Comparison of ENCODE assay signal across 9 cellular contexts in genomic region chr1:180231506-180232420, GRCh38. TPM values are rescaled to one million over a fixed set of nuclear protein-coding genes. Genes with fewer than 3 reads are reported as not detected.
DNase-seq lines count a peak whose midpoint lies in the region; ATAC-seq, FAIRE-seq and TF ChIP-seq lines count a peak whose summit lies in the region.
"Had no signal": no experiment of that assay in that cellular context is flagged by ENCODE, and none has a peak within 500 bp of the region (broad histone marks: within the 10 kb centered on the region; RNA-seq: fewer than 3 reads in every experiment).

No MANE protein-coding gene starts in this region.

- H3K27ac ChIP-seq in heart right ventricle (no peak overlapping the region), keratinocyte (ENCODE audit: control insufficient read depth, insufficient read depth, low read length) (no peak overlapping the region), testis (no peak overlapping the region)

- H3K36me3 Mint-ChIP-seq in activated naive CD8-positive, alpha-beta T cell treated with anti-CD3 and anti-CD28 coated beads, Interleukin-2, amount 50 U/mL, for 24 hours (ENCODE audit: low read depth): no peaks in the 10 kb centered on the region

- dilution Hi-C loops in keratinocyte (cut with MboI; ENCODE audit: extremely low pct_ligation_motif_present, low sequenced_read_pairs): no loop called here

- H3K36me3 ChIP-seq in heart right ventricle (no peaks in the 10 kb centered on the region), keratinocyte (ENCODE audit: control insufficient read depth in 2 of 2, extremely low read depth in 1 of 2, insufficient read depth in 2 of 2, low read length in 2 of 2) (no peaks in the 10 kb centered on the region), testis (ENCODE audit: low read depth, missing control alignments) (no peaks in the 10 kb centered on the region)

- H3K9me1 ChIP-seq in keratinocyte (ENCODE audit: control insufficient read depth, extremely low read depth, insufficient read depth, low read length): no peaks in the 10 kb centered on the region

- no peaks in the 10 kb centered on the region for H3K9me3 Mint-ChIP-seq in activated naive CD8-positive, alpha-beta T cell treated with anti-CD3 and anti-CD28 coated beads, Interleukin-2, amount 50 U/mL, for 24 hours

- H4K20me1 ChIP-seq in keratinocyte (ENCODE audit: control insufficient read depth, extremely low read depth, insufficient read depth, low read length): no peaks in the 10 kb centered on the region

- H3K4me3 Mint-ChIP-seq in activated naive CD8-positive, alpha-beta T cell treated with anti-CD3 and anti-CD28 coated beads, Interleukin-2, amount 50 U/mL, for 24 hours: peak overlapping the region; percentile 64

- no peak overlapping the region for H3K27ac Mint-ChIP-seq in activated naive CD8-positive, alpha-beta T cell treated with anti-CD3 and anti-CD28 coated beads, Interleukin-2, amount 50 U/mL, for 24 hours

- peaks cover 67 to 100% (median 100%) of the 10 kb centered on the region in 7 donors for H3K27me3 ChIP-seq in heart right ventricle
- peaks cover 90% of the 10 kb centered on the region for H3K27me3 ChIP-seq in keratinocyte (ENCODE audit: control insufficient read depth, extremely low read depth, insufficient read depth, low read length)
- H3K27me3 ChIP-seq in testis: no peaks in the 10 kb centered on the region

- TF ChIP-seq CTCF in heart right ventricle (IDR thresholded peaks at IDR 0.05): no peak
- TF ChIP-seq CTCF in keratinocyte (optimal IDR thresholded peaks at IDR 0.05 in 1 of 3, IDR thresholded peaks at IDR 0.05 in 1 of 3, conservative IDR thresholded peaks at IDR 0.05 in 1 of 3; ENCODE audit: extremely low read depth in 1 of 3, insufficient read depth in 2 of 3, low read length in 3 of 3): peak in 1 of 3 experiments; percentile 33
- no peak for TF ChIP-seq CTCF in testis (IDR thresholded peaks at IDR 0.05)

- intact Hi-C loops in heart right ventricle (cut with DNase I): no loop called here
- intact Hi-C loops in Right ventricle myocardium inferior (cut with DNase I): no loop called here
- intact Hi-C loops in testis (cut with DNase I; ENCODE audit: low total_unique reads): no loop called here

- H3K4me3 ChIP-seq in heart right ventricle (peak overlapping the region; percentile 44 to 61 (median 58)), keratinocyte (ENCODE audit: control insufficient read depth in 2 of 3, extremely low read depth in 1 of 3, insufficient read depth in 2 of 3, low read depth in 1 of 3, low read length in 3 of 3) (peak overlapping the region; percentile 1 to 70 (median 70)), testis (peak overlapping the region; percentile 51 to 68)
- H3K4me3 ChIP-seq: lung had no signal

- no peak for FAIRE-seq in keratinocyte (lab: Jason Lieb, UNC)

- H3K79me2 ChIP-seq in keratinocyte (ENCODE audit: control insufficient read depth, insufficient read depth, low read length): no peaks in the 10 kb centered on the region

- DNase-seq in heart right ventricle (no peak), Right ventricle myocardium inferior (ENCODE audit: missing footprints) (no peak), NCI-H2196 treated with DMSO at 0.1 percent for 48 hours (lab: John Stamatoyannopoulos, UW; ENCODE audit: unreplicated experiment) (peak; percentile 18), keratinocyte (ENCODE audit: low read depth, low spot score) (no peak), testis (peak; percentile 55), AML-193 (lab: John Stamatoyannopoulos, UW) (no peak), middle frontal gyrus (ENCODE audit: extremely low spot score, low spot score) (no peak)
- DNase-seq in activated naive CD8-positive, alpha-beta T cell treated with anti-CD3 and anti-CD28 coated beads, Interleukin-2, amount 50 U/mL, for 24 hours: peak; percentile 15

- H3K4me1 ChIP-seq in heart right ventricle (peaks cover 16 to 73% (median 58%) of the 10 kb centered on the region in 9 donors), keratinocyte (ENCODE audit: control insufficient read depth, extremely low read depth, insufficient read depth, low read length) (peaks cover 19% of the 10 kb centered on the region), testis (peaks cover 19% of the 10 kb centered on the region)

- no peak overlapping the region for H2AFZ ChIP-seq in keratinocyte (ENCODE audit: control insufficient read depth, low read length)

- no peak overlapping the region for H3K9ac ChIP-seq in keratinocyte (ENCODE audit: control insufficient read depth, extremely low read depth, insufficient read depth, low read length)

- no peak for TF ChIP-seq POLR2A in testis (IDR thresholded peaks at IDR 0.05)

- peak overlapping the region; percentile 94 for H3K4me2 ChIP-seq in keratinocyte (ENCODE audit: control insufficient read depth, extremely low read depth, insufficient read depth, low read depth, low read length)

- H3K4me1 Mint-ChIP-seq in activated naive CD8-positive, alpha-beta T cell treated with anti-CD3 and anti-CD28 coated beads, Interleukin-2, amount 50 U/mL, for 24 hours: peaks cover 35% of the 10 kb centered on the region

- WGBS in heart right ventricle, 2 donors: 2% methylated on average over 53 to 54 of the region's 54 CpGs
- WGBS in testis, 2 donors: 2 to 3% methylated on average over 11 to 54 of the region's 54 CpGs

- peak in 2 of 8 donors; percentile 14 to 25 for ATAC-seq in heart right ventricle
- ATAC-seq in Right ventricle myocardium inferior: no peak
- ATAC-seq in activated naive CD8-positive, alpha-beta T cell treated with anti-CD3 and anti-CD28 coated beads, Interleukin-2, amount 50 U/mL, for 24 hours: no peak

- H3K27me3 Mint-ChIP-seq in activated naive CD8-positive, alpha-beta T cell treated with anti-CD3 and anti-CD28 coated beads, Interleukin-2, amount 50 U/mL, for 24 hours: peaks cover 82% of the 10 kb centered on the region

- H3K9me3 ChIP-seq in heart right ventricle: no peaks in the 10 kb centered on the region
- no peaks in the 10 kb centered on the region for H3K9me3 ChIP-seq in keratinocyte (ENCODE audit: control insufficient read depth, low read depth, low read length)
- no peaks in the 10 kb centered on the region for H3K9me3 ChIP-seq in testis

RNA-seq across cellular contexts. Expression of gene LHX4, which starts 1.7 kb away (rescaled TPM):
- not detected for total RNA-seq in heart right ventricle
- under 1 TPM in 1 of 2 donors, not detected in 1; under 0.01 TPM for polyA plus RNA-seq in heart right ventricle
- total RNA-seq in Right ventricle myocardium inferior: not detected
- polyA plus RNA-seq in keratinocyte: not detected in 3 replicates
- not detected for polyA plus RNA-seq in keratinocyte (2011; ENCODE audit: low read depth)
- not detected in 2 replicates for polyA plus RNA-seq in keratinocyte (2011; cell fraction: cytosol; rRNA removed)
- 0.01 TPM in 1 of 2 replicates, not detected in the other for polyA plus RNA-seq in keratinocyte (2011; cell fraction: nucleus; rRNA removed)
- polyA plus RNA-seq in keratinocyte (2012; ENCODE audit: low replicate concordance): 0.28 TPM in 2 replicates
- 0.03 TPM in 1 of 3 replicates, not detected in the others for polyA minus RNA-seq in keratinocyte
- polyA minus RNA-seq in keratinocyte (2011; cell fraction: cytosol; rRNA and poly(A)+ RNA removed): not detected
- polyA minus RNA-seq in keratinocyte (2011; cell fraction: nucleus; rRNA and poly(A)+ RNA removed): not detected in 2 replicates
- total RNA-seq in testis: 1 to 10 TPM in 1 of 2 donors, under 1 TPM in 1; 0.63 to 1.3 TPM
- polyA plus RNA-seq in testis (ENCODE audit: insufficient read depth, low read depth, low replicate concordance): 5.2 TPM

Comparison
In these comparisons a context has a peak if more than half of its experiments do, and no peak if none do; other contexts are left out.
1. DNase-seq: peak in NCI-H2196 treated with DMSO at 0.1 percent for 48 hours (single experiment), activated naive CD8-positive, alpha-beta T cell treated with anti-CD3 and anti-CD28 coated beads, Interleukin-2, amount 50 U/mL, for 24 hours (single experiment) and testis (single experiment); none in heart right ventricle (0 of 2), Right ventricle myocardium inferior (single experiment), keratinocyte (single experiment), AML-193 (0 of 2) and middle frontal gyrus (single experiment).
2. Peak in every context shown above with its lines, with median percentiles within 50 percentile points of each other: H3K4me3 ChIP-seq.